ENCODE assay signal across 9 cellular contexts in genomic region chr20:62239278-62239879, GRCh38. TPM values are rescaled to one million over a fixed set of nuclear protein-coding genes. Genes with fewer than 3 reads are reported as not detected.
DNase-seq lines count a peak whose midpoint lies in the region; ATAC-seq and TF ChIP-seq lines count a peak whose summit lies in the region.
"Had no signal": no experiment of that assay in that cellular context is flagged by ENCODE, and none has a peak within 500 bp of the region (broad histone marks: within the 10 kb centered on the region; RNA-seq: fewer than 3 reads in every experiment).

No MANE protein-coding gene starts in this region.

- no peaks in the 10 kb centered on the region for H3K9me3 Mint-ChIP-seq in activated naive CD4-positive, alpha-beta T cell treated with anti-CD3 and anti-CD28 coated beads, Interleukin-2, amount 50 U/mL, for 24 hours

- H3K27ac Mint-ChIP-seq in activated naive CD4-positive, alpha-beta T cell treated with anti-CD3 and anti-CD28 coated beads, Interleukin-2, amount 50 U/mL, for 24 hours = peak overlapping the region; percentile 72

- intact Hi-C loops in lower lobe of right lung (cut with DNase I) = no loop called here

- DNase-seq in activated naive CD4-positive, alpha-beta T cell treated with anti-CD3 and anti-CD28 coated beads, Interleukin-2, amount 50 U/mL, for 16 hours = no peak
- DNase-seq in astrocyte of the spinal cord (ENCODE audit: low read depth, low spot score) = no peak
- no peak for DNase-seq in lower lobe of right lung
- DNase-seq in upper lobe of left lung = no peak
- DNase-seq: GDM1 had no signal

- in situ Hi-C loops in astrocyte of the spinal cord (cut with HindIII; ENCODE audit: low sequenced_read_pairs) = no loop called here

- H3K4me3 Mint-ChIP-seq in activated naive CD4-positive, alpha-beta T cell treated with anti-CD3 and anti-CD28 coated beads, Interleukin-2, amount 50 U/mL, for 24 hours = peak overlapping the region; percentile 87

- peaks cover 44% of the 10 kb centered on the region for H3K4me1 Mint-ChIP-seq in activated naive CD4-positive, alpha-beta T cell treated with anti-CD3 and anti-CD28 coated beads, Interleukin-2, amount 50 U/mL, for 24 hours

- TF ChIP-seq CTCF in astrocyte of the spinal cord (IDR thresholded peaks at IDR 0.05; ENCODE audit: low read depth, low read length) (no peak), lower lobe of right lung (IDR thresholded peaks at IDR 0.05) (no peak), upper lobe of left lung (IDR thresholded peaks at IDR 0.05) (no peak)

- WGBS in upper lobe of left lung, 2 donors = 46 to 47% methylated on average over 14 to 23 of the region's 23 CpGs

- no peaks in the 10 kb centered on the region for H3K36me3 Mint-ChIP-seq in activated naive CD4-positive, alpha-beta T cell treated with anti-CD3 and anti-CD28 coated beads, Interleukin-2, amount 50 U/mL, for 24 hours

- H3K4me1 ChIP-seq in lower lobe of right lung (peaks cover 34% of the 10 kb centered on the region), upper lobe of left lung (peaks cover 12 to 34% (median 23%) of the 10 kb centered on the region in 4 donors)

- peaks cover 21% of the 10 kb centered on the region for H3K36me3 ChIP-seq in lower lobe of right lung
- H3K36me3 ChIP-seq in upper lobe of left lung = peaks cover 0 to 14% (median 0%) of the 10 kb centered on the region in 4 donors

- no peaks in the 10 kb centered on the region for H3K9me3 ChIP-seq in lower lobe of right lung
- no peaks in the 10 kb centered on the region for H3K9me3 ChIP-seq in upper lobe of left lung

- ATAC-seq in lower lobe of right lung (no peak), upper lobe of left lung (ENCODE audit: low FRiP score in 2 of 2) (no peak), HG03108 (IDR thresholded peaks at IDR 0.05; ENCODE audit: unreplicated experiment) (no peak), HG03095 (IDR thresholded peaks at IDR 0.05; ENCODE audit: unreplicated experiment) (no peak), GM21723 (IDR thresholded peaks at IDR 0.05; ENCODE audit: unreplicated experiment) (no peak)

- peak overlapping the region; percentile 51 for H3K4me3 ChIP-seq in astrocyte of the spinal cord (ENCODE audit: low read depth, low read length)
- peak overlapping the region; percentile 73 for H3K4me3 ChIP-seq in lower lobe of right lung
- H3K4me3 ChIP-seq in upper lobe of left lung = peak overlapping the region; percentile 86 to 94 (median 92)

- TF ChIP-seq POLR2A in upper lobe of left lung (IDR thresholded peaks at IDR 0.05) = no peak

- H3K27ac ChIP-seq in lower lobe of right lung = peak overlapping the region; percentile 88
- peak overlapping the region; percentile 90 to 93 (median 90) for H3K27ac ChIP-seq in upper lobe of left lung

- no peaks in the 10 kb centered on the region for H3K27me3 ChIP-seq in lower lobe of right lung (ENCODE audit: low read depth)
- no peaks in the 10 kb centered on the region for H3K27me3 ChIP-seq in upper lobe of left lung

- peaks cover 2% of the 10 kb centered on the region for H3K27me3 Mint-ChIP-seq in activated naive CD4-positive, alpha-beta T cell treated with anti-CD3 and anti-CD28 coated beads, Interleukin-2, amount 50 U/mL, for 24 hours

- TF ChIP-seq EP300 in upper lobe of left lung (IDR thresholded peaks at IDR 0.05) = no peak

RNA-seq across cellular contexts. Expression of gene OSBPL2, which starts 1.1 kb away (rescaled TPM):
- total RNA-seq in lower lobe of right lung = 56.0 TPM
- total RNA-seq in upper lobe of left lung = 10 to 100 TPM; 35.7 to 65.0 (median 48.0) TPM

RNA-seq across cellular contexts. Expression of gene HRH3, which starts 19.3 kb away (rescaled TPM):
- total RNA-seq in lower lobe of right lung (not detected), upper lobe of left lung (not detected)

RNA-seq across cellular contexts. Expression of gene MTG2, which starts 56.6 kb away (rescaled TPM):
- total RNA-seq in lower lobe of right lung (27.1 TPM), upper lobe of left lung (10 to 100 TPM; 28.3 to 42.3 (median 32.0) TPM)
